31 cellular contexts compared by ENCODE assay signal in genomic region chr3:18774319-18774877, GRCh38.
"Had no signal": no experiment of that assay in that cellular context is flagged by ENCODE, and none has a peak within 500 bp of the region (broad histone marks: within the 10 kb centered on the region; RNA-seq: fewer than 3 reads in every experiment).

No MANE protein-coding gene starts in this region.

- DNase-seq: activated CD4-positive, alpha-beta memory T cell treated with anti-CD3 and anti-CD28 coated beads, Interleukin-2, amount 10 ng/mL, durations not matched to agents 7 days and 5 days; activated CD4-positive, alpha-beta T cell treated with anti-CD3 and anti-CD28 coated beads for 1 hour; activated CD4-positive, alpha-beta T cell treated with anti-CD3 and anti-CD28 coated beads for 48 hours; activated CD4-positive, CD25-positive, alpha-beta regulatory T cell; activated CD8-positive, alpha-beta memory T cell treated with anti-CD3 and anti-CD28 coated beads for 24 hours; activated CD8-positive, alpha-beta memory T cell treated with anti-CD3 and anti-CD28 coated beads, Interleukin-2, amount 10 ng/mL, durations not matched to agents 7 days and 5 days; activated CD8-positive, alpha-beta memory T cell treated with anti-CD3 and anti-CD28 coated beads, Interleukin-2, amount 50 U/mL, for 48 hours; activated effector memory CD4-positive, alpha-beta T cell treated with Interleukin-2 at 50 U/mL for 16 hours; activated naive CD4-positive, alpha-beta T cell; activated naive CD4-positive, alpha-beta T cell treated with anti-CD3 and anti-CD28 coated beads, Interleukin-2, amount 50 U/mL, for 16 hours; activated naive CD8-positive, alpha-beta T cell treated with anti-CD3 and anti-CD28 coated beads, Interleukin-2, amount 10 ng/mL, durations not matched to agents 7 days and 5 days; activated T-cell treated with anti-CD3 and anti-CD28 coated beads, Interleukin-2, amount 50 U/mL, for 48 hours; anterior cingulate cortex; central memory CD4-positive, alpha-beta T cell; MM.1S; MV-4-11; NCI-H1092; NCI-H1436 treated with DMSO at 0.1 percent for 48 hours; NCI-H1930; NCI-H2081 treated with DMSO at 0.1 percent for 48 hours; NCI-H226; NCI-H446 treated with DMSO at 0.1 percent for 48 hours; NCI-H524; PC-9; Right ventricle myocardium superior; SW 1271; T-helper 1 cell; T-helper 2 cell; T-helper 9 cell; WERI-Rb-1 had no signal

- H2AFZ ChIP-seq: PC-9 had no signal

- H3K36me3 ChIP-seq: WERI-Rb-1 had no signal

- H3K4me2 ChIP-seq: KMS-11, PC-9 had no signal

- H3K27ac ChIP-seq: KMS-11, PC-9, WERI-Rb-1 had no signal

- H3K4me3 ChIP-seq: PC-9 had no signal
